12 cellular contexts compared by ENCODE assay signal in genomic region chr2:176115883-176116813, GRCh38. TPM values are rescaled to one million over a fixed set of nuclear protein-coding genes. Genes with fewer than 3 reads are reported as not detected.
DNase-seq lines count a peak whose midpoint lies in the region; ATAC-seq and TF ChIP-seq lines count a peak whose summit lies in the region.
"Had no signal": no experiment of that assay in that cellular context is flagged by ENCODE, and none has a peak within 500 bp of the region (broad histone marks: within the 10 kb centered on the region; RNA-seq: fewer than 3 reads in every experiment).

HOXD10 (plus strand) TSS chr2:176116778; CDS start chr2:176116834, 56 bp downstream.

- peaks cover 86% of the 10 kb centered on the region for H3K27me3 Mint-ChIP-seq in activated CD4-positive, alpha-beta T cell treated with anti-CD3 and anti-CD28 coated beads, Interleukin-2, amount 10 ng/mL, durations not matched to agents 24 days and 14 days

- H3K4me1 Mint-ChIP-seq in activated CD4-positive, alpha-beta T cell treated with anti-CD3 and anti-CD28 coated beads, Interleukin-2, amount 10 ng/mL, durations not matched to agents 24 days and 14 days, result peaks cover 6% of the 10 kb centered on the region

- intact Hi-C loops in activated CD4-positive, alpha-beta T cell treated with anti-CD3 and anti-CD28 coated beads, Interleukin-2, amount 10 ng/mL, durations not matched to agents 24 days and 14 days (cut with micrococcal nuclease), result no loop called here

- TF ChIP-seq EP300 in tibial nerve (IDR thresholded peaks at IDR 0.05), result peak in 1 of 2 donors; percentile 8

- peaks cover 3% of the 10 kb centered on the region for H3K36me3 Mint-ChIP-seq in activated CD4-positive, alpha-beta T cell treated with anti-CD3 and anti-CD28 coated beads, Interleukin-2, amount 10 ng/mL, durations not matched to agents 24 days and 14 days (ENCODE audit: low read depth)

- H3K9me3 ChIP-seq in adipocyte (ENCODE audit: control insufficient read depth, low read length) (peaks cover 9% of the 10 kb centered on the region), tibial nerve (no peaks in the 10 kb centered on the region)
- no peaks in the 10 kb centered on the region for H3K9me3 ChIP-seq in effector memory CD4-positive, alpha-beta T cell (ENCODE audit: control insufficient read depth, low read length)
- H3K9me3 ChIP-seq: heart right ventricle, right lobe of liver had no signal

- H3K27me3 ChIP-seq in adipocyte (replicated peaks; ENCODE audit: control insufficient read depth, insufficient read depth, low read length), result peaks cover 92% of the 10 kb centered on the region
- H3K27me3 ChIP-seq in tibial nerve, result peaks cover 3 to 100% of the 10 kb centered on the region in 2 donors
- peaks cover 94% of the 10 kb centered on the region for H3K27me3 ChIP-seq in effector memory CD4-positive, alpha-beta T cell (replicated peaks; ENCODE audit: control insufficient read depth, insufficient read depth, low read length, poor library complexity, severe bottlenecking)

- 7% methylated on average over 61 to 62 of the region's 66 CpGs for WGBS in tibial nerve, 2 donors

- H3K27ac Mint-ChIP-seq in activated CD4-positive, alpha-beta T cell treated with anti-CD3 and anti-CD28 coated beads, Interleukin-2, amount 10 ng/mL, durations not matched to agents 24 days and 14 days, result peak within 1 kb of the TSS; percentile 29

- peaks cover 5% of the 10 kb centered on the region for H3K4me1 ChIP-seq in adipocyte (ENCODE audit: control insufficient read depth, insufficient read depth, low read length)
- H3K4me1 ChIP-seq in tibial nerve, result peaks cover 0 to 21% (median 0%) of the 10 kb centered on the region in 4 donors
- H3K4me1 ChIP-seq in effector memory CD4-positive, alpha-beta T cell (ENCODE audit: control insufficient read depth, insufficient read depth, low read length, poor library complexity, severe bottlenecking), result no peaks in the 10 kb centered on the region
- H3K4me1 ChIP-seq: BLaER1 treated with 17β-estradiol and CSF1 and Interleukin-3, amounts not matched to agents 10 nM and 100 nM; right lobe of liver had no signal

- H3K36me3 ChIP-seq in adipocyte (ENCODE audit: control insufficient read depth, insufficient read depth, low read length, severe bottlenecking), result no peaks in the 10 kb centered on the region
- no peaks in the 10 kb centered on the region for H3K36me3 ChIP-seq in tibial nerve
- no peaks in the 10 kb centered on the region for H3K36me3 ChIP-seq in effector memory CD4-positive, alpha-beta T cell (ENCODE audit: control insufficient read depth, insufficient read depth, low read length)
- H3K36me3 ChIP-seq: BLaER1 treated with 17β-estradiol and CSF1 and Interleukin-3, amounts not matched to agents 10 nM and 100 nM; heart right ventricle; right lobe of liver had no signal

- no peak for TF ChIP-seq POLR2A in tibial nerve (IDR thresholded peaks at IDR 0.05)

- H3K27ac ChIP-seq in tibial nerve, result peak within 1 kb of the TSS in 1 of 4 donors; percentile 16
- H3K27ac ChIP-seq in effector memory CD4-positive, alpha-beta T cell (ENCODE audit: insufficient read depth, low read length, poor library complexity, severe bottlenecking), result no peak within 1 kb of the TSS
- H3K27ac ChIP-seq: BLaER1 treated with 17β-estradiol and CSF1 and Interleukin-3, amounts not matched to agents 10 nM and 100 nM; heart right ventricle; right lobe of liver had no signal

- peaks cover 7% of the 10 kb centered on the region for H3K9me3 Mint-ChIP-seq in activated CD4-positive, alpha-beta T cell treated with anti-CD3 and anti-CD28 coated beads, Interleukin-2, amount 10 ng/mL, durations not matched to agents 24 days and 14 days

- H3K4me3 ChIP-seq in adipocyte (ENCODE audit: low read length) (peak within 1 kb of the TSS; percentile 73), tibial nerve (peak within 1 kb of the TSS in 1 of 4 donors; percentile 29)
- H3K4me3 ChIP-seq in effector memory CD4-positive, alpha-beta T cell (ENCODE audit: insufficient read depth, low read depth, low read length, poor library complexity, severe bottlenecking), result no peak within 1 kb of the TSS
- H3K4me3 ChIP-seq: heart right ventricle, right lobe of liver had no signal

- DNase-seq in activated CD4-positive, alpha-beta T cell treated with anti-CD3 and anti-CD28 coated beads, Interleukin-2, amount 10 ng/mL, durations not matched to agents 24 days and 14 days, result no peak
- DNase-seq in activated CD4-positive, alpha-beta T cell treated with anti-CD3 and anti-CD28 coated beads for 4 hours, result no peak
- DNase-seq in adipocyte (ENCODE audit: low read depth) (no peak), left lobe of liver (ENCODE audit: low spot score) (no peak), tibial nerve (ENCODE audit: low spot score in 2 of 2) (no peak), G401 (ENCODE audit: low spot score) (no peak)
- DNase-seq in effector memory CD4-positive, alpha-beta T cell, result no peak
- DNase-seq: heart right ventricle, MV-4-11, right lobe of liver had no signal

- H3K4me3 Mint-ChIP-seq in activated CD4-positive, alpha-beta T cell treated with anti-CD3 and anti-CD28 coated beads, Interleukin-2, amount 10 ng/mL, durations not matched to agents 24 days and 14 days, result no peak within 1 kb of the TSS

- peak in 3 of 5 experiments; percentile 9 to 40 (median 15) for TF ChIP-seq CTCF in tibial nerve (IDR thresholded peaks at IDR 0.05)

- in situ Hi-C loops in G401 (cut with HindIII; ENCODE audit: low sequenced_read_pairs), result no loop called here

- ATAC-seq in left lobe of liver (peak; percentile 24), HG03097 (IDR thresholded peaks at IDR 0.05; ENCODE audit: low FRiP score, unreplicated experiment) (no peak)

- H3K9ac ChIP-seq in adipocyte (ENCODE audit: low read length), result peak within 1 kb of the TSS; percentile 62
- H3K9ac ChIP-seq: BLaER1 treated with 17β-estradiol and CSF1 and Interleukin-3, amounts not matched to agents 10 nM and 100 nM had no signal

RNA-seq across cellular contexts. Expression of gene HOXD10, which starts in this region (rescaled TPM):
- not detected in 2 replicates for total RNA-seq in activated CD4-positive, alpha-beta T cell treated with anti-CD3 and anti-CD28 coated beads, Interleukin-2, amount 10 ng/mL, durations not matched to agents 24 days and 14 days
- total RNA-seq in left lobe of liver, result not detected
- 1 to 10 TPM in 2 of 4 donors, under 1 TPM in 2; 0.39 to 2.1 (median 1.1) TPM for total RNA-seq in tibial nerve
- total RNA-seq in G401 (2014; rRNA removed; shearing (Covaris generic)), result not detected in 2 replicates
- total RNA-seq: heart right ventricle, right lobe of liver had no signal

Comparison
In these comparisons a context has a peak if more than half of its experiments do, and no peak if none do; other contexts are left out.
1. Peak in ATAC-seq in left lobe of liver; RNA of the gene not detected or under 1 TPM.